ENCODE assay signal across 1 cellular context in the genomic region with DNA sequence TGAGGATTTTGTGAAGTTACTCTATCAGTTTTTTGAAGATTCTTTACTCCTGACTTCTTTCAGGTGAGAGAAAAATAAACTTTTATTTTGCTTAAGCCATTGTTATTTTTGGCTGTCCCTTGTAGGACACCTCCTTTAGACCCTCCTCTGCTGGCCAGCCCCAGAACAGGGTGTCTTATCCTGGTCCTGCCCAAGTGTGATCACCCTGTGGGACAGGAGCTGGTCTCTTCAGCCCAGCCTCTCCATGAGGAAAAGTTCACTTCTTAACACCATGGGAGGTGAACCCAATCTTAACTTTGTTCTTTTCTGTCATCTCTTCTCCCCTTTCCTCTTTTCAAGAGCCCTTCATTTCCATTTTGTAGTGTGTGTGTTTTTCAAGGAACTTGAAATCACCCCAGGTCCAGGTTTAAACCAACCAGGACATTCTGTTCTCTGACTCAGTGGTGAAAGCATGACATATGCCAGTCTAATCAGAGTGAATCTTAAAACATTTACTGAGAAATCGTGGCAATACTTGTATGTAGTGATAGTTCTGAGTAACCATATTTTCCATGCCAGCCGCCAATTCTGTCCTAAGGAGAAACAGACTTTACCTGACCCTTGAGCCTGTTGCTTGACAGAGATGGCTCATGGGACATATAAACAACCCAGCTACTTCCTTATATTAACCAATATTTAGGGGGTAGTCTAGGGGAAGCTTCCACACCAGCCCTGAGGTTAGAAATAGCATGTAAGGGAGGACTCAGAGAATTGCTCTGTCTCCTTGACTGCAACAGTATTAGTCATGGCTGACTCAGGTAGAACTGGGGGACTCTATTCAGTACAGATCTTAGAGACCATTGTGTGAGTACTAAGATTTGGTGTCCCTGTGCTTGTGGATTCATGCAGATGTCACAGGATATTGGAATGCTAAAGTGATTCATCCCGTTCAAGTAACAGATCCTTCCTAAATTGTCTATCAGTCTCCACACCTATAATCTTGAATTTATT.
TF ChIP-seq lines count a peak whose summit lies in the region.

No MANE protein-coding gene starts in this region.

TF ChIP-seq in HepG2, 621 proteins besides CTCF, POLR2A, EP300 and RAD21 (continued from another document):
- no peak for TF ChIP-seq SKIL (CRISPR knock-in tag; IDR thresholded peaks at IDR 0.05; ENCODE audit: borderline replicate concordance)
- TF ChIP-seq ZSCAN5A (CRISPR knock-in tag; IDR thresholded peaks at IDR 0.05; ENCODE audit: borderline replicate concordance), result no peak
- TF ChIP-seq PHF5A (CRISPR knock-in tag; IDR thresholded peaks at IDR 0.05; ENCODE audit: low read depth, unreplicated experiment), result no peak
- no peak for TF ChIP-seq ZC3H4 (CRISPR knock-in tag; IDR thresholded peaks at IDR 0.05; ENCODE audit: borderline replicate concordance)
- TF ChIP-seq SNAPC2 (CRISPR knock-in tag; IDR thresholded peaks at IDR 0.05), result no peak
TF ChIP-seq in HepG2: peak in this region for 0.
